In genomic region chr3:142888484-142889262, GRCh38 we compare ENCODE assay signal across 9 cellular contexts. TPM values are rescaled to one million over a fixed set of nuclear protein-coding genes. Genes with fewer than 3 reads are reported as not detected.
A peak's percentile ranks its signal among the peaks of the same experiment; 100 is the strongest.
DNase-seq lines count a peak whose midpoint lies in the region; ATAC-seq and TF ChIP-seq lines count a peak whose summit lies in the region.
"Had no signal": no experiment of that assay in that cellular context is flagged by ENCODE, and none has a peak within 500 bp of the region (broad histone marks: within the 10 kb centered on the region; RNA-seq: fewer than 3 reads in every experiment).

TSS of gene PCOLCE2 (minus strand) at chr3:142889083. CDS start at chr3:142888896, 187 bp downstream.

- in situ Hi-C loops in KBM-7 (cut with MboI; ENCODE audit: low pct_unique_long_range_greater_than_20kb, low sequenced_read_pairs) = no loop called here

- H3K27ac ChIP-seq in urinary bladder (ENCODE audit: low read depth) = no peak within 1 kb of the TSS
- H3K27ac ChIP-seq: BLaER1 treated with 17β-estradiol and CSF1 and Interleukin-3, amounts not matched to agents 10 nM and 100 nM had no signal

- DNase-seq in NCI-H1417 (lab: John Stamatoyannopoulos, UW) (peak; percentile 28 to 87 (median 85)), NCI-H1417 treated with DMSO at 0.1 percent for 48 hours (lab: John Stamatoyannopoulos, UW) (no peak), KBM-7 (peak; percentile 79), myocyte (ENCODE audit: low read depth) (peak; percentile 16)

- TF ChIP-seq CTCF in WI38 (IDR thresholded peaks at IDR 0.05; ENCODE audit: low read depth, low read length) = no peak

- H3K36me3 ChIP-seq in urinary bladder (ENCODE audit: insufficient read depth) = no peaks in the 10 kb centered on the region

- H3K4me1 ChIP-seq in urinary bladder (ENCODE audit: insufficient read depth) = no peaks in the 10 kb centered on the region

- WGBS in urinary bladder = under 1% methylated on average over 80 of the region's 80 CpGs

- ATAC-seq in esophagus mucosa (peak; percentile 72), HG02678 (IDR thresholded peaks at IDR 0.05; ENCODE audit: unreplicated experiment) (no peak)

- H3K4me3 ChIP-seq in WI38 (ENCODE audit: low read depth, low read length) (peak within 1 kb of the TSS; percentile 47), urinary bladder (ENCODE audit: low read depth, low read length) (peak within 1 kb of the TSS; percentile 37)

RNA-seq across cellular contexts. Expression of gene PCOLCE2, which starts in this region (rescaled TPM):
- total RNA-seq in esophagus mucosa = 0.36 TPM
- total RNA-seq in myocyte = 0.21 TPM in 1 of 2 replicates, not detected in the other
- polyA plus RNA-seq in myocyte (2012) = 0.24 TPM
- total RNA-seq in urinary bladder = 58.4 TPM
- 82.8 TPM for polyA plus RNA-seq in urinary bladder

Comparison
In these comparisons a context has a peak if more than half of its experiments do, and no peak if none do; other contexts are left out.
1. RNA of gene PCOLCE2 (total RNA-seq): 58.4 TPM in urinary bladder (single experiment); 0.36 TPM in esophagus mucosa (single experiment) and 0.21 TPM in myocyte; every median in the first group is over 10 times any median in the second.
2. Peak in ATAC-seq in esophagus mucosa; RNA of the gene not detected or under 1 TPM.
3. Peak in DNase-seq in myocyte; RNA of the gene not detected or under 1 TPM.